Comparison of ENCODE assay signal across 29 cellular contexts in the genomic region with DNA sequence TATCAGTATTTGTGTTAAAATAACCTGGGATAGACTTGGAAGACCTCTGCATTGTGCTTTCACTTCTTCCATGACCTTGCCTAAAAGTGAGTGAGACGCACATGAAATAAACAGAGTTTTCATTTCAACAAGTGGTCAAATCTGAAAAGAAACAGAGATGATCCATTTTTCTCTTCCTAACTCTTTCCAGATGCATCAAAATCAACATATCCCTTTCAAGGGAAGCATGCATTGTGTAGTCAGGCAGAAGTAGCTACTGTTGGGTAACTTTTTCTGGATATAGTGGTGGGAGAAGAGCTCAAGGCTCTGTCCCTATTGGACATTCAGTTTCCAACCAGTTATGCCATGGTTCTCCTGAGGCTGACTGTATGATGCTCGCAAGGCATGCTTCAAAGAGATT.
"Had no signal": no experiment of that assay in that cellular context is flagged by ENCODE, and none has a peak within 500 bp of the region (broad histone marks: within the 10 kb centered on the region; RNA-seq: fewer than 3 reads in every experiment).

No MANE protein-coding gene starts in this region.

- H3K4me3 ChIP-seq: ascending aorta, breast epithelium, MG63 had no signal

- H3K27ac ChIP-seq: ascending aorta, breast epithelium, RWPE1 had no signal

- H3K4me1 ChIP-seq: breast epithelium had no signal

- H3K36me3 ChIP-seq: ascending aorta, breast epithelium, MG63 had no signal

- H3K9me3 ChIP-seq: ascending aorta, breast epithelium, MG63 had no signal

- ATAC-seq: activated CD8-positive, alpha-beta T cell treated with anti-CD3 and anti-CD28 coated beads for 36 hours; activated T-cell treated with anti-CD3 and anti-CD28 coated beads, Interleukin-2, amount 50 U/mL, for 72 hours; activated T-helper 17 cell treated with anti-CD3 and anti-CD28 coated beads, Interleukin-2, amount 50 U/mL, for 72 hours; PC-3; Right ventricle myocardium inferior had no signal

- DNase-seq: activated CD4-positive, alpha-beta T cell treated with anti-CD3 and anti-CD28 coated beads, Interleukin-2, amount 10 ng/mL, durations not matched to agents 24 days and 14 days; activated CD4-positive, alpha-beta T cell treated with anti-CD3 and anti-CD28 coated beads, Interleukin-2, amount 50 U/mL, for 4 hours; activated CD8-positive, alpha-beta T cell treated with anti-CD3 and anti-CD28 coated beads for 36 hours; activated effector memory CD4-positive, alpha-beta T cell treated with anti-CD3 and anti-CD28 coated beads, Interleukin-2, amount 50 U/mL, for 16 hours; activated naive CD4-positive, alpha-beta T cell; activated naive CD4-positive, alpha-beta T cell treated with anti-CD3 and anti-CD28 coated beads, Interleukin-2, amount 50 U/mL, for 16 hours; activated naive CD8-positive, alpha-beta T cell treated with anti-CD3 and anti-CD28 coated beads for 36 hours; activated T-cell treated with anti-CD3 and anti-CD28 coated beads, Interleukin-2, amount 50 U/mL, for 1 hour; activated T-cell treated with anti-CD3 and anti-CD28 coated beads, Interleukin-2, amount 50 U/mL, for 72 hours; amygdala; Kasumi-1; KG1; MG63; NCI-H1048; NCI-H1105 treated with DMSO at 0.1 percent for 48 hours; NCI-H1436; NCI-H1694; NCI-H2029; NCI-H345; NCI-H526; NCI-H748 treated with DMSO at 0.1 percent for 48 hours; NK-92 treated with Interleukin-12 subunit alpha and Interleukin-12 subunit beta, amount 100 ng/mL, for 24 hours; PC-3; SIG-M5 had no signal

- H3K27me3 ChIP-seq: ascending aorta, breast epithelium, MG63 had no signal
